Comparison of ENCODE assay signal across 1 cellular context in genomic region chr5:168486136-168486879, GRCh38.
A peak's percentile ranks its signal among the peaks of the same experiment; 100 is the strongest.
TF ChIP-seq lines count a peak whose summit lies in the region.

RARS1 (plus strand) TSS chr5:168486471; CDS start chr5:168486499, 28 bp downstream.

TF ChIP-seq in liver, 16 proteins besides CTCF, POLR2A, EP300 and RAD21 (continued from another document):
- TF ChIP-seq, protein P1, sequence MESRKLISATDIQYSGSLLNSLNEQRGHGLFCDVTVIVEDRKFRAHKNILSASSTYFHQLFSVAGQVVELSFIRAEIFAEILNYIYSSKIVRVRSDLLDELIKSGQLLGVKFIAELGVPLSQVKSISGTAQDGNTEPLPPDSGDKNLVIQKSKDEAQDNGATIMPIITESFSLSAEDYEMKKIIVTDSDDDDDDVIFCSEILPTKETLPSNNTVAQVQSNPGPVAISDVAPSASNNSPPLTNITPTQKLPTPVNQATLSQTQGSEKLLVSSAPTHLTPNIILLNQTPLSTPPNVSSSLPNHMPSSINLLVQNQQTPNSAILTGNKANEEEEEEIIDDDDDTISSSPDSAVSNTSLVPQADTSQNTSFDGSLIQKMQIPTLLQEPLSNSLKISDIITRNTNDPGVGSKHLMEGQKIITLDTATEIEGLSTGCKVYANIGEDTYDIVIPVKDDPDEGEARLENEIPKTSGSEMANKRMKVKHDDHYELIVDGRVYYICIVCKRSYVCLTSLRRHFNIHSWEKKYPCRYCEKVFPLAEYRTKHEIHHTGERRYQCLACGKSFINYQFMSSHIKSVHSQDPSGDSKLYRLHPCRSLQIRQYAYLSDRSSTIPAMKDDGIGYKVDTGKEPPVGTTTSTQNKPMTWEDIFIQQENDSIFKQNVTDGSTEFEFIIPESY (IDR thresholded peaks at IDR 0.05), result no peak
- TF ChIP-seq HNF4A (conservative IDR thresholded peaks at IDR 0.05), result peak in 1 of 2 donors; percentile 13
